8 cellular contexts compared by ENCODE assay signal in genomic region chr1:2786329-2787162, GRCh38. TPM values are rescaled to one million over a fixed set of nuclear protein-coding genes. Genes with fewer than 3 reads are reported as not detected.
DNase-seq lines count a peak whose midpoint lies in the region; ATAC-seq and TF ChIP-seq lines count a peak whose summit lies in the region.

No MANE protein-coding gene starts in this region.

- no peak for TF ChIP-seq POLR2A in right lobe of liver (IDR thresholded peaks at IDR 0.05)

- POLR2A ChIA-PET in T-cell (lab: Charles Lee) = no interaction called here
- POLR2A ChIA-PET in activated naive CD8-positive, alpha-beta T cell treated with anti-CD3 and anti-CD28 coated beads, Interleukin-2, amount 10 ng/mL, durations not matched to agents 7 days and 5 days (lab: Charles Lee) = interaction anchor here (1.4 kb wide), 1 partner anchor 230 kb away, joined by 3 read pairs; the partner anchor contains the start of gene TNFRSF14

- no peaks in the 10 kb centered on the region for H3K4me1 ChIP-seq in right lobe of liver

- no peak overlapping the region for H3K4me3 Mint-ChIP-seq in T-cell
- no peak overlapping the region for H3K4me3 Mint-ChIP-seq in activated naive CD8-positive, alpha-beta T cell treated with anti-CD3 and anti-CD28 coated beads, Interleukin-2, amount 10 ng/mL, durations not matched to agents 7 days and 5 days

- no peak overlapping the region for H3K4me3 ChIP-seq in right lobe of liver

- peaks cover 15 to 38% of the 10 kb centered on the region in 2 donors for H3K27me3 Mint-ChIP-seq in T-cell
- H3K27me3 Mint-ChIP-seq in activated naive CD8-positive, alpha-beta T cell treated with anti-CD3 and anti-CD28 coated beads, Interleukin-2, amount 10 ng/mL, durations not matched to agents 7 days and 5 days = peaks cover 22% of the 10 kb centered on the region

- ATAC-seq in T-cell (replicated peaks in 1 of 4) (peak; percentile 54 to 79 (median 64)), right lobe of liver (peak; percentile 47 to 60 (median 55))
- ATAC-seq in activated naive CD8-positive, alpha-beta T cell treated with anti-CD3 and anti-CD28 coated beads, Interleukin-2, amount 10 ng/mL, durations not matched to agents 7 days and 5 days (ENCODE audit: low read depth) = peak; percentile 48

- H3K27ac Mint-ChIP-seq in T-cell = no peak overlapping the region
- no peak overlapping the region for H3K27ac Mint-ChIP-seq in activated naive CD8-positive, alpha-beta T cell treated with anti-CD3 and anti-CD28 coated beads, Interleukin-2, amount 10 ng/mL, durations not matched to agents 7 days and 5 days

- H3K36me3 Mint-ChIP-seq in T-cell = no peaks in the 10 kb centered on the region
- peaks cover 2% of the 10 kb centered on the region for H3K36me3 Mint-ChIP-seq in activated naive CD8-positive, alpha-beta T cell treated with anti-CD3 and anti-CD28 coated beads, Interleukin-2, amount 10 ng/mL, durations not matched to agents 7 days and 5 days

- intact Hi-C loops in right lobe of liver (cut with DNase I) = no loop called here

- CTCF ChIA-PET in T-cell (lab: Charles Lee) = no interaction called here

- 18% methylated on average over 5 of the region's 27 CpGs for WGBS in right lobe of liver (ENCODE audit: insufficient coverage, low coverage, low lambda C conversion rate, missing lambda C conversion rate)

- no peaks in the 10 kb centered on the region for H3K36me3 ChIP-seq in right lobe of liver

- peak; percentile 55 to 77 (median 62) for TF ChIP-seq CTCF in right lobe of liver (IDR thresholded peaks at IDR 0.05)

- peaks cover 0 to 5% (median 0%) of the 10 kb centered on the region in 4 donors for H3K9me3 ChIP-seq in right lobe of liver

- peaks cover 4 to 12% (median 7%) of the 10 kb centered on the region in 3 donors for H3K9me3 Mint-ChIP-seq in T-cell
- H3K9me3 Mint-ChIP-seq in activated naive CD8-positive, alpha-beta T cell treated with anti-CD3 and anti-CD28 coated beads, Interleukin-2, amount 10 ng/mL, durations not matched to agents 7 days and 5 days = peaks cover 6% of the 10 kb centered on the region

- DNase-seq in GM19238 (ENCODE audit: insufficient read length, low spot score) (peak; percentile 59), T-cell (peak; percentile 12 to 80 (median 62)), right lobe of liver (peak; percentile 47 to 70 (median 58)), SW480 (ENCODE audit: low spot score) (no peak), SK-N-DZ (ENCODE audit: low spot score) (no peak), occipital lobe (lab: John Stamatoyannopoulos, UW) (no peak)
- peak; percentile 83 for DNase-seq in activated naive CD8-positive, alpha-beta T cell treated with anti-CD3 and anti-CD28 coated beads, Interleukin-2, amount 10 ng/mL, durations not matched to agents 7 days and 5 days
- DNase-seq in stimulated activated CD8-positive, alpha-beta memory T cell treated with anti-CD3 and anti-CD28 coated beads, Interleukin-2, amount 100 ng/mL, for 48 hours (ENCODE audit: low read depth in 2 of 2) = peak; percentile 62 to 68

- peaks cover 4 to 12% (median 5%) of the 10 kb centered on the region in 3 donors for H3K4me1 Mint-ChIP-seq in T-cell
- peaks cover 5% of the 10 kb centered on the region for H3K4me1 Mint-ChIP-seq in activated naive CD8-positive, alpha-beta T cell treated with anti-CD3 and anti-CD28 coated beads, Interleukin-2, amount 10 ng/mL, durations not matched to agents 7 days and 5 days

- no peaks in the 10 kb centered on the region for H3K27me3 ChIP-seq in right lobe of liver

- H3K27ac ChIP-seq in right lobe of liver = no peak overlapping the region

RNA-seq across cellular contexts. Expression of gene TTC34, which starts 14.9 kb away (rescaled TPM):
- total RNA-seq in T-cell (1 to 10 TPM; 1.6 to 6.9 (median 5.0) TPM), right lobe of liver (under 1 TPM in 5 of 6 experiments, not detected in 1; 0.06 to 0.23 (median 0.18) TPM), occipital lobe (0.16 TPM)
- 1 to 10 TPM; 2.7 to 2.8 TPM for total RNA-seq in activated naive CD8-positive, alpha-beta T cell treated with anti-CD3 and anti-CD28 coated beads, Interleukin-2, amount 10 ng/mL, durations not matched to agents 7 days and 5 days
- polyA plus RNA-seq in SK-N-DZ (2014; cell fraction: cytosol; rRNA removed) = 0.01 and 0.15 TPM in 2 replicates
- polyA plus RNA-seq in SK-N-DZ (2014; cell fraction: nucleus; rRNA removed) = 0.13 and 0.79 TPM in 2 replicates

Comparison
In these comparisons a context has a peak if more than half of its experiments do, and no peak if none do; other contexts are left out.
1. DNase-seq: peak in GM19238 (single experiment), T-cell (34 of 34), activated naive CD8-positive, alpha-beta T cell treated with anti-CD3 and anti-CD28 coated beads, Interleukin-2, amount 10 ng/mL, durations not matched to agents 7 days and 5 days (single experiment), right lobe of liver (3 of 3) and stimulated activated CD8-positive, alpha-beta memory T cell treated with anti-CD3 and anti-CD28 coated beads, Interleukin-2, amount 100 ng/mL, for 48 hours (2 of 2); none in SW480 (single experiment), SK-N-DZ (single experiment) and occipital lobe (single experiment).
2. Peak in every context shown above with its lines, with median percentiles within 50 percentile points of each other: ATAC-seq.